ENCODE assay signal across 8 cellular contexts in the genomic region with DNA sequence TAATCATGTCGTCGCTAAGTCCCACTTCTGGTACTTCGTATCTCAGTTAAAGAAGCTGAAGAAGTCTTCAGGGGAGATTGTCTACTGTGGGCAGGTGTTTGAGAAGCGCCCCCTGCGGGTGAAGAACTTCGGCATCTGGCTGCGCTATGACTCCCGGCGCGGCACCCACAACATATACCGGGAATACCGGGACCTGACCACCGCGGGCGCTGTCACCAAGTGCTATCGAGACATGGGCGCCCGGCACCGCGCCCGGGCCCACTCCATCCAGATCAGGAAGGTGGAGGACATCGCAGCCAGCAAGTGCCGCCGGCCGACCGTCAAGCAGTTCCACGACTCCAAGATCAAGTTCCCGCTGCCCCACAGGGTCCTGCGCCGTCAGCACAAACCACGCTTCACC. TPM values are rescaled to one million over a fixed set of nuclear protein-coding genes. Genes with fewer than 3 reads are reported as not detected.
DNase-seq lines count a peak whose midpoint lies in the region; ATAC-seq and TF ChIP-seq lines count a peak whose summit lies in the region.

No MANE protein-coding gene starts in this region.

- no peak overlapping the region for H3K4me3 ChIP-seq in GM12865 (ENCODE audit: low read depth, low read length)
- no peak overlapping the region for H3K4me3 ChIP-seq in body of pancreas

- peak overlapping the region; percentile 42 for H3K4me3 Mint-ChIP-seq in T-helper 2 cell treated with Interferon-gamma antibody and Interleukin-4, amounts not matched to agents 5 μg/mL and 100 μg/mL, for 36 hours
- H3K4me3 Mint-ChIP-seq in mesothelial cell of epicardium: no peak overlapping the region

- H3K4me1 Mint-ChIP-seq in T-helper 2 cell treated with Interferon-gamma antibody and Interleukin-4, amounts not matched to agents 5 μg/mL and 100 μg/mL, for 36 hours (ENCODE audit: low read depth): no peaks in the 10 kb centered on the region
- no peaks in the 10 kb centered on the region for H3K4me1 Mint-ChIP-seq in mesothelial cell of epicardium

- no peaks in the 10 kb centered on the region for H3K27me3 ChIP-seq in body of pancreas

- DNase-seq in GM12865 (ENCODE audit: low read depth) (peak; percentile 40), body of pancreas (peak; percentile 58 to 77 (median 62)), mesothelial cell of epicardium (ENCODE audit: low spot score in 2 of 2, unreplicated experiment in 2 of 2) (peak; percentile 23 to 55), NCI-H2029 treated with DMSO at 0.1 percent for 48 hours (lab: John Stamatoyannopoulos, UW) (no peak)
- peak; percentile 24 for DNase-seq in T-helper 2 cell treated with Interferon-gamma antibody and Interleukin-4, amounts not matched to agents 5 μg/mL and 100 μg/mL, for 36 hours (ENCODE audit: low spot score)
- peak; percentile 65 for DNase-seq in stimulated activated naive CD8-positive, alpha-beta T cell treated with anti-CD3 and anti-CD28 coated beads, Interleukin-15, Interleukin-2, amounts not matched to agents 100 U/mL and 50 U/mL, for 24 hours

- intact Hi-C loops in body of pancreas (cut with DNase I): no loop called here

- 5 to 21% methylated on average over 4 to 6 of the region's 31 CpGs for WGBS in body of pancreas, 2 donors

- ATAC-seq in body of pancreas (no peak), HG03045 (IDR thresholded peaks at IDR 0.05; ENCODE audit: unreplicated experiment) (no peak), GM18505 (IDR thresholded peaks at IDR 0.05; ENCODE audit: unreplicated experiment) (no peak)
- ATAC-seq in stimulated activated naive CD8-positive, alpha-beta T cell treated with anti-CD3 and anti-CD28 coated beads, Interleukin-15, Interleukin-2, amounts not matched to agents 100 U/mL and 50 U/mL, for 24 hours: no peak

- no peaks in the 10 kb centered on the region for H3K36me3 Mint-ChIP-seq in T-helper 2 cell treated with Interferon-gamma antibody and Interleukin-4, amounts not matched to agents 5 μg/mL and 100 μg/mL, for 36 hours (ENCODE audit: low read depth)
- H3K36me3 Mint-ChIP-seq in mesothelial cell of epicardium: peaks cover 1% of the 10 kb centered on the region

- H3K9me3 ChIP-seq in body of pancreas: no peaks in the 10 kb centered on the region

- TF ChIP-seq POLR2A in body of pancreas (IDR thresholded peaks at IDR 0.05): no peak
- no peak for TF ChIP-seq POLR2A in GM18505 (IDR thresholded peaks at IDR 0.05; ENCODE audit: borderline replicate concordance, extremely low read depth, insufficient read depth, insufficient read length)

- H3K27ac Mint-ChIP-seq in T-helper 2 cell treated with Interferon-gamma antibody and Interleukin-4, amounts not matched to agents 5 μg/mL and 100 μg/mL, for 36 hours: no peak overlapping the region
- H3K27ac Mint-ChIP-seq in mesothelial cell of epicardium: no peak overlapping the region

- no peaks in the 10 kb centered on the region for H3K9me3 Mint-ChIP-seq in T-helper 2 cell treated with Interferon-gamma antibody and Interleukin-4, amounts not matched to agents 5 μg/mL and 100 μg/mL, for 36 hours
- H3K9me3 Mint-ChIP-seq in mesothelial cell of epicardium: peaks cover 40% of the 10 kb centered on the region

- H3K27me3 Mint-ChIP-seq in T-helper 2 cell treated with Interferon-gamma antibody and Interleukin-4, amounts not matched to agents 5 μg/mL and 100 μg/mL, for 36 hours (ENCODE audit: low read depth): peaks cover 36% of the 10 kb centered on the region
- H3K27me3 Mint-ChIP-seq in mesothelial cell of epicardium (ENCODE audit: low read depth): peaks cover 78% of the 10 kb centered on the region

- no peaks in the 10 kb centered on the region for H3K36me3 ChIP-seq in body of pancreas (replicated peaks in 1 of 2; ENCODE audit: insufficient read depth in 1 of 2, low read depth in 2 of 2)

- TF ChIP-seq CTCF in GM12865 (IDR thresholded peaks at IDR 0.05; ENCODE audit: insufficient read depth, low read depth, low read length, missing control alignments) (peak; percentile 36), body of pancreas (IDR thresholded peaks at IDR 0.05) (peak in 6 of 7 experiments; percentile 17 to 49 (median 35)), mesothelial cell of epicardium (IDR thresholded peaks at IDR 0.05; ENCODE audit: unreplicated experiment) (peak; percentile 24)

- H3K4me1 ChIP-seq in body of pancreas: no peaks in the 10 kb centered on the region

- H3K27ac ChIP-seq in body of pancreas: no peak overlapping the region

RNA-seq across cellular contexts. Expression of gene PNCK, which starts 11.3 kb away (rescaled TPM):
- total RNA-seq in body of pancreas: not detected
- 28.2 to 35.1 TPM (median 28.5 TPM) in 3 replicates for total RNA-seq in mesothelial cell of epicardium

RNA-seq across cellular contexts. Expression of gene DUSP9, which starts 15.3 kb away (rescaled TPM):
- total RNA-seq in body of pancreas (not detected), mesothelial cell of epicardium (3.5 to 4.2 TPM (median 3.7 TPM) in 3 replicates)

RNA-seq across cellular contexts. Expression of gene SLC6A8, which starts 25.5 kb away (rescaled TPM):
- total RNA-seq in body of pancreas (10 to 100 TPM; 11.7 to 18.5 TPM), mesothelial cell of epicardium (65.3 to 68.0 TPM (median 65.6 TPM) in 3 replicates)

Comparison
In these comparisons a context has a peak if more than half of its experiments do, and no peak if none do; other contexts are left out.
1. RNA of gene PNCK, which starts 11.3 kb away (total RNA-seq): 28.2 to 35.1 TPM in mesothelial cell of epicardium; not detected in body of pancreas; every median in the first group is over 10 times any median in the second.
2. Peak in every context shown above with its lines, with median percentiles within 50 percentile points of each other: CTCF ChIP-seq.